Comparison of ENCODE assay signal across 23 cellular contexts in the genomic region with DNA sequence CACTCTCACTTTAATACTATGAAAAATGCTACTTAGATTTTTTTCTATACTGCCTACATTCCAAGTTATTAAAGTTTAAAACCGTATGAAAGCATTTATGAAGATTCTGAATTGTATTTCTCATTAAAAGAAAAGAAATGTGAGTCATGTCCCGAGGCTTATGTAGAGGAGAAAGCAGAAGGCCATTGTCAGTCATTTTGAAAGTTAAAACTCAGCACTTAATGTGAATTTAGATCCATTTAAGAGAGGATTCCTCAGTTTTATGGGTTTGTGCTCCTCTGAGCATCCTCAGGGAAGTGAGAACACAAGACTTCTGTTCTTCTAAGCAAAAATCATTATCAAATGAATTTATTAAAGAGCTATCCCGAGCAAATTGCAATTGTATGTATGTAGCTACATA. TPM values are rescaled to one million over a fixed set of nuclear protein-coding genes. Genes with fewer than 3 reads are reported as not detected.
DNase-seq lines count a peak whose midpoint lies in the region; ATAC-seq and TF ChIP-seq lines count a peak whose summit lies in the region.
"Had no signal": no experiment of that assay in that cellular context is flagged by ENCODE, and none has a peak within 500 bp of the region (broad histone marks: within the 10 kb centered on the region; RNA-seq: fewer than 3 reads in every experiment).

No MANE protein-coding gene starts in this region.

- no peak overlapping the region for H3K27ac ChIP-seq in RWPE1
- H3K27ac ChIP-seq: adrenal gland, colonic mucosa, gastroesophageal sphincter, left ventricle myocardium inferior, upper lobe of left lung, VCaP had no signal

- peaks cover 18% of the 10 kb centered on the region for H3K4me1 Mint-ChIP-seq in activated CD4-positive, alpha-beta T cell treated with anti-CD3 and anti-CD28 coated beads for 36 hours
- peaks cover 57% of the 10 kb centered on the region for H3K4me1 Mint-ChIP-seq in activated CD4-positive, alpha-beta memory T cell treated with anti-CD3 and anti-CD28 coated beads, Interleukin-2, amount 10 ng/mL, durations not matched to agents 7 days and 5 days
- peaks cover 15 to 19% of the 10 kb centered on the region in 2 donors for H3K4me1 Mint-ChIP-seq in effector memory CD8-positive, alpha-beta T cell (ENCODE audit: low read depth in 2 of 2)
- H3K4me1 Mint-ChIP-seq: H9 had no signal

- no peak for DNase-seq in activated CD4-positive, alpha-beta T cell treated with anti-CD3 and anti-CD28 coated beads for 36 hours
- DNase-seq in activated CD4-positive, alpha-beta T cell treated with anti-CD3 and anti-CD28 coated beads, Interleukin-2, amount 50 U/mL, for 1 hour, result no peak
- DNase-seq in COLO829 (ENCODE audit: low spot score) (peak; percentile 41), HUDEP-2 (lab: John Stamatoyannopoulos, UW; ENCODE audit: unreplicated experiment in 76 of 76) (no peak), RWPE1 (ENCODE audit: low spot score) (no peak)
- DNase-seq in activated CD4-positive, alpha-beta memory T cell treated with anti-CD3 and anti-CD28 coated beads, Interleukin-2, amount 10 ng/mL, durations not matched to agents 7 days and 5 days, result no peak
- no peak for DNase-seq in effector memory CD8-positive, alpha-beta T cell
- DNase-seq: 8988T, adrenal gland, colonic mucosa, COR-L47, DND-41, H9, hypothalamus, KBM-7, left ventricle myocardium inferior, MM.1S, NCI-H524 treated with DMSO at 0.1 percent for 48 hours, occipital lobe, upper lobe of left lung had no signal

- POLR2A ChIA-PET in activated CD4-positive, alpha-beta T cell treated with anti-CD3 and anti-CD28 coated beads for 36 hours (lab: Charles Lee), result no interaction called here
- POLR2A ChIA-PET in activated CD4-positive, alpha-beta memory T cell treated with anti-CD3 and anti-CD28 coated beads, Interleukin-2, amount 10 ng/mL, durations not matched to agents 7 days and 5 days (lab: Charles Lee), result interaction anchor here (0.9 to 17.0 kb wide), 6 partner anchors 8 to 69 kb away, joined by 3 to 189 read pairs (median 6); partner anchors contain the start of genes C17orf75 and ZNF207
- POLR2A ChIA-PET in RWPE1 (lab: Yijun Ruan, JAX; ENCODE audit: low non-redundant PET), result no interaction called here

- CTCF ChIA-PET in activated CD4-positive, alpha-beta T cell treated with anti-CD3 and anti-CD28 coated beads for 36 hours (lab: Charles Lee), result interaction anchor here (0.9 to 2.5 kb wide), 3 partner anchors 14 to 114 kb away, joined by 3 to 10 read pairs (median 7); partner anchors contain the start of gene PSMD11
- CTCF ChIA-PET in activated CD4-positive, alpha-beta memory T cell treated with anti-CD3 and anti-CD28 coated beads, Interleukin-2, amount 10 ng/mL, durations not matched to agents 7 days and 5 days (lab: Charles Lee), result interaction anchor here (0.6 to 5.2 kb wide), 4 partner anchors 10 to 24 kb away, joined by 5 to 34 read pairs (median 26); no protein-coding TSS in a partner anchor
- CTCF ChIA-PET in RWPE1 (lab: Yijun Ruan, JAX), result interaction anchor here (0.6 to 2.0 kb wide), 2 partner anchors 12 to 18 kb away, joined by 3 to 9 read pairs; no protein-coding TSS in a partner anchor

- H3K27me3 Mint-ChIP-seq in activated CD4-positive, alpha-beta T cell treated with anti-CD3 and anti-CD28 coated beads for 36 hours, result no peaks in the 10 kb centered on the region
- no peaks in the 10 kb centered on the region for H3K27me3 Mint-ChIP-seq in activated CD4-positive, alpha-beta memory T cell treated with anti-CD3 and anti-CD28 coated beads, Interleukin-2, amount 10 ng/mL, durations not matched to agents 7 days and 5 days
- no peaks in the 10 kb centered on the region for H3K27me3 Mint-ChIP-seq in effector memory CD8-positive, alpha-beta T cell

- H3K27ac Mint-ChIP-seq in activated CD4-positive, alpha-beta T cell treated with anti-CD3 and anti-CD28 coated beads for 36 hours, result peak overlapping the region; percentile 44
- H3K27ac Mint-ChIP-seq in activated CD4-positive, alpha-beta memory T cell treated with anti-CD3 and anti-CD28 coated beads, Interleukin-2, amount 10 ng/mL, durations not matched to agents 7 days and 5 days, result peak overlapping the region; percentile 92
- peak overlapping the region; percentile 86 to 88 for H3K27ac Mint-ChIP-seq in effector memory CD8-positive, alpha-beta T cell

- H3K4me3 Mint-ChIP-seq in activated CD4-positive, alpha-beta T cell treated with anti-CD3 and anti-CD28 coated beads for 36 hours, result no peak overlapping the region
- peak overlapping the region; percentile 13 for H3K4me3 Mint-ChIP-seq in activated CD4-positive, alpha-beta memory T cell treated with anti-CD3 and anti-CD28 coated beads, Interleukin-2, amount 10 ng/mL, durations not matched to agents 7 days and 5 days
- no peak overlapping the region for H3K4me3 Mint-ChIP-seq in effector memory CD8-positive, alpha-beta T cell
- H3K4me3 Mint-ChIP-seq: H9 had no signal

- H3K9me3 Mint-ChIP-seq in activated CD4-positive, alpha-beta T cell treated with anti-CD3 and anti-CD28 coated beads for 36 hours (ENCODE audit: low read depth), result no peaks in the 10 kb centered on the region
- no peaks in the 10 kb centered on the region for H3K9me3 Mint-ChIP-seq in activated CD4-positive, alpha-beta memory T cell treated with anti-CD3 and anti-CD28 coated beads, Interleukin-2, amount 10 ng/mL, durations not matched to agents 7 days and 5 days
- no peaks in the 10 kb centered on the region for H3K9me3 Mint-ChIP-seq in effector memory CD8-positive, alpha-beta T cell
- H3K9me3 Mint-ChIP-seq: H9 had no signal

- H3K36me3 Mint-ChIP-seq in activated CD4-positive, alpha-beta T cell treated with anti-CD3 and anti-CD28 coated beads for 36 hours (ENCODE audit: low read depth), result peaks cover 10% of the 10 kb centered on the region
- H3K36me3 Mint-ChIP-seq in activated CD4-positive, alpha-beta memory T cell treated with anti-CD3 and anti-CD28 coated beads, Interleukin-2, amount 10 ng/mL, durations not matched to agents 7 days and 5 days (ENCODE audit: low read depth), result peaks cover 27% of the 10 kb centered on the region
- H3K36me3 Mint-ChIP-seq in effector memory CD8-positive, alpha-beta T cell (ENCODE audit: insufficient read depth), result peaks cover 3% of the 10 kb centered on the region

- no peak for ATAC-seq in activated CD4-positive, alpha-beta T cell treated with anti-CD3 and anti-CD28 coated beads for 36 hours
- ATAC-seq in effector memory CD8-positive, alpha-beta T cell (replicated peaks), result no peak
- ATAC-seq in GM21526 (IDR thresholded peaks at IDR 0.05; ENCODE audit: low FRiP score, unreplicated experiment), result no peak
- ATAC-seq: gastroesophageal sphincter had no signal

- no peak for TF ChIP-seq CTCF in RWPE1 (conservative IDR thresholded peaks at IDR 0.05; ENCODE audit: low read depth)

- intact Hi-C loops in activated CD4-positive, alpha-beta T cell treated with anti-CD3 and anti-CD28 coated beads for 36 hours (cut with DNase I, micrococcal nuclease), result no loop called here

RNA-seq across cellular contexts. Expression of gene C17orf75, which starts 11.8 kb away (rescaled TPM):
- 10 to 100 TPM; 21.9 to 34.0 TPM for total RNA-seq in activated CD4-positive, alpha-beta T cell treated with anti-CD3 and anti-CD28 coated beads for 36 hours
- total RNA-seq in activated CD4-positive, alpha-beta memory T cell treated with anti-CD3 and anti-CD28 coated beads, Interleukin-2, amount 10 ng/mL, durations not matched to agents 7 days and 5 days, result 10 to 100 TPM; 32.1 to 35.1 TPM

RNA-seq across cellular contexts. Expression of gene ZNF207, which starts 19.8 kb away (rescaled TPM):
- 100 to 1,000 TPM; 197 to 231 TPM for total RNA-seq in activated CD4-positive, alpha-beta T cell treated with anti-CD3 and anti-CD28 coated beads for 36 hours
- 100 to 1,000 TPM; 238 to 257 TPM for total RNA-seq in activated CD4-positive, alpha-beta memory T cell treated with anti-CD3 and anti-CD28 coated beads, Interleukin-2, amount 10 ng/mL, durations not matched to agents 7 days and 5 days
